21 cellular contexts compared by ENCODE assay signal in the genomic region with DNA sequence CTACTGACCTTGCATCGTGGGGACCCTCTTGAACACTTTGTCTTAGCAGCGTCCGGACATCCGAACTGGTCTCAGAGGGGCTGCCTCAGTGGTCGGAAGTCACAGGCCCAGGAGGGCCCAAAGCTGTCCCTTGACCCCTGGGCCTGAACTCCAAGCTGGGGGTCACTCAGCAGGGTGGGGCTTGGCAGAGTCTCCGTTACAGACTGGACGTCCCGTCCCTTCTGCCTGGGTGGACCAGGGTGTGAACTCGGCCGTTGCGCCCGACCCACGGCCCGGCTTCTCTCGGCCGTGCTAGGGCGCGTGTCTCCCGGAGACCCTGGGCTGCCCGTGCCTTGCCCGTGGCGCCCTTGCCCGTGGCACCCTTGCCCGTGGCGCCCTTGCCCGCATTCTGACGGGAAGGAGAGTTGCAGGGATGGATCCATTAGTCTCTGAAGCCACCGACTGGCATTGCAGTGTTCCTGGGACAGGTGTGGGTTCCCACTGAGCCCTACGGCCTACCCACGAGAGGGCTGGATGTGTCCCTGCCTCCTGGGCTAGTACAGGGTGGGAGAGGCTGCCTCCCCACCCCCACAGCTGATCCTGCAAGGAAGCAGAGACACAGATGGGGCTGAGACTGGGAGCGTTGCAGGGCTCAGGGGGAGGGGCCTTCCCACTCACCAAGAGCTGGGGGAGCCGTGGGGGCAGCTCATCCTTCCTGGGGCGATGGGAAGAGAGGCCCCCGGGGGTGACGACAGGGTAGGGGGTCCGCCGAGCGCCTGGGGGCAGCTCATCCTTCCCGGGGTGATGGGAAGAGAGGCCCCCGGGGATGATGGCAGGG. TPM values are rescaled to one million over a fixed set of nuclear protein-coding genes. Genes with fewer than 3 reads are reported as not detected.
A peak's percentile ranks its signal among the peaks of the same experiment; 100 is the strongest.
DNase-seq lines count a peak whose midpoint lies in the region; ATAC-seq and TF ChIP-seq lines count a peak whose summit lies in the region.
"Had no signal": no experiment of that assay in that cellular context is flagged by ENCODE, and none has a peak within 500 bp of the region (broad histone marks: within the 10 kb centered on the region; RNA-seq: fewer than 3 reads in every experiment).

No MANE protein-coding gene starts in this region.

- no peak for DNase-seq in SK-N-MC (ENCODE audit: low read depth, low spot score)
- peak; percentile 71 for DNase-seq in left ventricle myocardium superior
- no peak for DNase-seq in sigmoid colon
- DNase-seq in COLO668 (lab: John Stamatoyannopoulos, UW; ENCODE audit: unreplicated experiment), result no peak
- no peak for DNase-seq in amygdala (lab: John Stamatoyannopoulos, UW)
- no peak for DNase-seq in DMS79 (lab: John Stamatoyannopoulos, UW)
- DNase-seq: ACHN; activated CD4-positive, alpha-beta memory T cell treated with anti-CD3 and anti-CD28 coated beads for 36 hours; activated gamma-delta T cell treated with Interleukin-2 at 50 U/mL for 16 hours; activated T-cell treated with anti-CD3 and anti-CD28 coated beads for 4 hours; GF-D8; KBM-7; NCI-H1694; NCI-H774; stimulated activated CD4-positive, alpha-beta T cell treated with anti-CD3 and anti-CD28 coated beads, Interleukin-12 subunit alpha, Interleukin-12 subunit beta, amount 100 ng/mL, for 4 hours had no signal

- H3K4me3 ChIP-seq in BLaER1 (0 out of 2 replicates have a peak overlapping the region, but pooled peaks have one; percentile 11), SK-N-MC (peak overlapping the region; percentile 31; the same call in 1 of the 2 replicates), sigmoid colon (peak overlapping the region in 3 of 4 donors; percentile 31 to 87 (median 62))
- H3K4me3 ChIP-seq: neural progenitor cell had no signal

- peak overlapping the region; percentile 13; the same call in 1 of the 2 replicates for H3K27ac ChIP-seq in BLaER1
- H3K27ac ChIP-seq in SK-N-MC, result no peak overlapping the region
- H3K27ac ChIP-seq in sigmoid colon, result peak overlapping the region; percentile 90 to 98 (median 96)
- H3K27ac ChIP-seq: epithelial cell of prostate, neural progenitor cell had no signal

- H4K20me1 ChIP-seq in BLaER1, result peaks cover 89% of the 10 kb centered on the region

- no peak for TF ChIP-seq CTCF in sigmoid colon (IDR thresholded peaks at IDR 0.05)

- TF ChIP-seq POLR2A in sigmoid colon (IDR thresholded peaks at IDR 0.05), result no peak

- peak overlapping the region; percentile 81 for H3K4me2 ChIP-seq in BLaER1
- H3K4me2 ChIP-seq: neural progenitor cell had no signal

- no peak overlapping the region for H3K9ac ChIP-seq in BLaER1
- no peak overlapping the region for H3K9ac ChIP-seq in SK-N-MC (ENCODE audit: insufficient read length)
- H3K9ac ChIP-seq: neural progenitor cell had no signal

- H3K36me3 ChIP-seq in BLaER1 (peaks cover 12% of the 10 kb centered on the region; the same call in 1 of the 2 replicates), SK-N-MC (ENCODE audit: insufficient read depth, low read length) (no peaks in the 10 kb centered on the region), sigmoid colon (no peaks in the 10 kb centered on the region)
- H3K36me3 ChIP-seq: neural progenitor cell had no signal

- H3K9me3 ChIP-seq in BLaER1, result no peaks in the 10 kb centered on the region
- no peaks in the 10 kb centered on the region for H3K9me3 ChIP-seq in SK-N-MC (ENCODE audit: low read depth, low read length)
- no peaks in the 10 kb centered on the region for H3K9me3 ChIP-seq in sigmoid colon

- peaks cover 73% of the 10 kb centered on the region for H3K4me1 ChIP-seq in BLaER1
- peaks cover 0 to 95% (median 90%) of the 10 kb centered on the region in 4 donors for H3K4me1 ChIP-seq in sigmoid colon

- WGBS in sigmoid colon, 2 donors, result 81 to 86% methylated on average over 40 of the region's 40 CpGs

- peak in 1 of 4 donors; percentile 28 for TF ChIP-seq EP300 in sigmoid colon (IDR thresholded peaks at IDR 0.05)

- ATAC-seq in left ventricle myocardium superior, result peak; percentile 27
- no peak for ATAC-seq in esophagus mucosa

- intact Hi-C loops in left ventricle myocardium superior (cut with micrococcal nuclease) (no loop called here), sigmoid colon (cut with DNase I) (loop anchor here (2.0 kb wide), 1 partner anchor 13 kb away; no protein-coding TSS in a partner anchor)

- H3K27me3 ChIP-seq in BLaER1 (peaks cover 51% of the 10 kb centered on the region), sigmoid colon (peaks cover 8 to 25% (median 10%) of the 10 kb centered on the region in 3 donors)

RNA-seq across cellular contexts. Expression of a gene that starts 4.9 kb away (rescaled TPM):
- total RNA-seq in left ventricle myocardium superior (3.2 TPM), sigmoid colon (100 to 1,000 TPM in 2 of 4 donors, 10 to 100 TPM in 2; 37.0 to 181 (median 127) TPM), esophagus mucosa (1.1 TPM)
- 10 to 100 TPM in 1 of 3 donors, 1 to 10 TPM in 1, under 1 TPM in 1; 0.46 to 10.1 (median 1.8) TPM for polyA plus RNA-seq in sigmoid colon
- total RNA-seq: bronchial epithelial cell had no signal
- polyA plus RNA-seq: CD14-positive monocyte had no signal

Comparison
In these comparisons a context has a peak if more than half of its experiments do, and no peak if none do; other contexts are left out.
1. H3K4me3 ChIP-seq: peak in every context shown above with its lines; median percentile 62 in sigmoid colon; 31 in SK-N-MC; 11 in BLaER1.